Comparison of ENCODE assay signal across 24 cellular contexts in the genomic region with DNA sequence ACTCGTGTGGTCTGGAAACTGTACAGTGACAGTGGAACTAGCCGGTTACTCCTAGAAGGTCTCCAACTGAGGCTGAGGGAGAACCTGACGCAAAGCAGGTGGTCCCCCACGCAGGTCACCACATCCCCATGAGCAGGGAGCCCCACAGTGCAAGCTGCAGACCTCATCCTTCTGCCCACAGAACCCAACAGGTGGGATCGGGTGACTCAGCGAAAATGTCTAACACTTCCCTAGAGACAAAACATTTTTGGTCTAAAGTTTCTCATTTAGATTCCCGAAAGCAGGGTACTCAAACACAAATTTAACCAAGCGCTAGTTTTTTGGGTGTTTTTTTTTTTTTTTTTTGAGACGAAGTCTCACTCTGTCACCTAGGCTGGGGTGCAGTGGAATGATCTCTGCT.
DNase-seq lines count a peak whose midpoint lies in the region; ATAC-seq, FAIRE-seq and TF ChIP-seq lines count a peak whose summit lies in the region.
"Had no signal": no experiment of that assay in that cellular context is flagged by ENCODE, and none has a peak within 500 bp of the region (broad histone marks: within the 10 kb centered on the region; RNA-seq: fewer than 3 reads in every experiment).

No MANE protein-coding gene starts in this region.

- TF ChIP-seq POLR2A in HepG2 (IDR thresholded peaks at IDR 0.05; ENCODE audit: insufficient read depth in 1 of 2, low read depth in 2 of 2, low read length in 2 of 2) (no peak), right lobe of liver (IDR thresholded peaks at IDR 0.05) (no peak)

- TF ChIP-seq EP300 in HepG2 (IDR thresholded peaks at IDR 0.05; ENCODE audit: low read depth in 2 of 2, low read length in 2 of 2) (no peak), HepG2 (CRISPR knock-in tag; IDR thresholded peaks at IDR 0.05; ENCODE audit: borderline replicate concordance) (no peak)

- H3K9ac ChIP-seq in HepG2 (ENCODE audit: insufficient read depth, low read depth, low read length) (no peak overlapping the region), SK-N-MC (ENCODE audit: insufficient read length) (no peak overlapping the region), endodermal cell (ENCODE audit: extremely low read depth, low read length, poor library complexity, severe bottlenecking) (no peak overlapping the region)
- H3K9ac ChIP-seq: BLaER1 treated with 17β-estradiol and CSF1 and Interleukin-3, amounts not matched to agents 10 nM and 100 nM; GM23248 had no signal

- H3K27ac ChIP-seq in HepG2 (ENCODE audit: extremely low read length, insufficient read depth, low read length) (no peak overlapping the region), right lobe of liver (no peak overlapping the region), SK-N-MC (peak overlapping the region; percentile 64), endodermal cell (ENCODE audit: low read depth, low read length) (no peak overlapping the region)
- H3K27ac ChIP-seq: 22Rv1; BLaER1 treated with 17β-estradiol and CSF1 and Interleukin-3, amounts not matched to agents 10 nM and 100 nM; GM23248 had no signal

- no peaks in the 10 kb centered on the region for H3K9me3 Mint-ChIP-seq in endodermal cell
- H3K9me3 Mint-ChIP-seq: CD14-positive monocyte; CD4-positive, alpha-beta T cell had no signal

- H2AFZ ChIP-seq in HepG2 (ENCODE audit: low read length), result no peak overlapping the region
- H2AFZ ChIP-seq: GM23248 had no signal

- H3K4me2 ChIP-seq in HepG2 (ENCODE audit: low read depth, low read length), result no peak overlapping the region
- H3K4me2 ChIP-seq: BLaER1 treated with 17β-estradiol and CSF1 and Interleukin-3, amounts not matched to agents 10 nM and 100 nM had no signal

- no peak for DNase-seq in HepG2 (ENCODE audit: low spot score)
- no peak for DNase-seq in right lobe of liver
- no peak for DNase-seq in HTR-8/SVneo (ENCODE audit: insufficient read length, low spot score)
- DNase-seq in SK-N-MC (ENCODE audit: low read depth, low spot score), result no peak
- no peak for DNase-seq in endodermal cell
- DNase-seq in hepatic stellate cell (ENCODE audit: low spot score), result no peak
- DNase-seq in DMS79 treated with DMSO at 0.1 percent for 48 hours (lab: John Stamatoyannopoulos, UW), result no peak
- DNase-seq: ACHN; AML-193; CD4-positive, alpha-beta T cell; CD8-positive, alpha-beta memory T cell; DMS 273 treated with DMSO at 0.1 percent for 48 hours; DMS79; GM23248; HCEC 1CT had no signal

- H3K79me2 ChIP-seq in HepG2 (ENCODE audit: insufficient read depth, low read length), result no peaks in the 10 kb centered on the region

- POLR2A ChIA-PET in HepG2 (lab: Yijun Ruan, JAX), result no interaction called here

- H3K4me3 Mint-ChIP-seq in endodermal cell, result no peak overlapping the region
- H3K4me3 Mint-ChIP-seq: CD14-positive monocyte; CD4-positive, alpha-beta T cell; CD8-positive, alpha-beta memory T cell had no signal

- no peaks in the 10 kb centered on the region for H4K20me1 ChIP-seq in HepG2 (ENCODE audit: insufficient read depth, low read length)
- H4K20me1 ChIP-seq: BLaER1 treated with 17β-estradiol and CSF1 and Interleukin-3, amounts not matched to agents 10 nM and 100 nM had no signal

- H3K36me3 ChIP-seq in HepG2 (replicated peaks in 1 of 2; ENCODE audit: control insufficient read depth in 1 of 2, insufficient read depth in 2 of 2, low read length in 2 of 2), result peaks cover 29 to 86% of the 10 kb centered on the region in 2 experiments; a peak in 4 of 5 replicates
- H3K36me3 ChIP-seq in right lobe of liver, result no peaks in the 10 kb centered on the region
- peaks cover 97% of the 10 kb centered on the region for H3K36me3 ChIP-seq in SK-N-MC (ENCODE audit: insufficient read depth, low read length)
- peaks cover 96% of the 10 kb centered on the region for H3K36me3 ChIP-seq in endodermal cell (ENCODE audit: control insufficient read depth, insufficient read depth, low read length)
- H3K36me3 ChIP-seq: BE2C; BLaER1 treated with 17β-estradiol and CSF1 and Interleukin-3, amounts not matched to agents 10 nM and 100 nM had no signal

- intact Hi-C loops in HepG2 (cut with micrococcal nuclease; ENCODE audit: unreplicated experiment), result no loop called here
- intact Hi-C loops in right lobe of liver (cut with DNase I), result no loop called here

- BruUV-seq in HepG2 (replicated peaks; lab: Mats Ljungman, UMichigan), result no TSS peak

- no peaks in the 10 kb centered on the region for H3K4me1 Mint-ChIP-seq in endodermal cell
- H3K4me1 Mint-ChIP-seq: CD14-positive monocyte; CD8-positive, alpha-beta memory T cell had no signal

- TF ChIP-seq CTCF in HepG2 (CRISPR knock-in tag; IDR thresholded peaks at IDR 0.05), result no peak
- no peak for TF ChIP-seq CTCF in right lobe of liver (IDR thresholded peaks at IDR 0.05)
- TF ChIP-seq CTCF in endodermal cell (conservative IDR thresholded peaks at IDR 0.05), result no peak

- CTCF ChIA-PET in HepG2 (lab: Yijun Ruan, JAX; ENCODE audit: low intra/inter-chr PET ratio, low total read pairs), result no interaction called here

- H3K9me3 ChIP-seq in HepG2 (ENCODE audit: low read length) (no peaks in the 10 kb centered on the region), right lobe of liver (no peaks in the 10 kb centered on the region), SK-N-MC (ENCODE audit: low read depth, low read length) (no peaks in the 10 kb centered on the region), endodermal cell (ENCODE audit: control insufficient read depth, low read length) (no peaks in the 10 kb centered on the region)
- H3K9me3 ChIP-seq: BE2C; BLaER1 treated with 17β-estradiol and CSF1 and Interleukin-3, amounts not matched to agents 10 nM and 100 nM had no signal

- FAIRE-seq in HepG2 (lab: Jason Lieb, UNC) (no peak), HTR-8/SVneo (lab: Jason Lieb, UNC) (peak; percentile 23)
- FAIRE-seq: A204.1, D721Med, GM12892, H54 had no signal

- TF ChIP-seq RAD21 in HepG2 (CRISPR knock-in tag; IDR thresholded peaks at IDR 0.05), result no peak

- peaks cover 81% of the 10 kb centered on the region for H3K36me3 Mint-ChIP-seq in endodermal cell (ENCODE audit: low read depth)
- H3K36me3 Mint-ChIP-seq: CD8-positive, alpha-beta memory T cell had no signal

- in situ Hi-C loops in HepG2 (cut with HindIII; ENCODE audit: extremely low pct_ligation_motif_present, low pct_unique_long_range_greater_than_20kb), result no loop called here

- H3K27me3 ChIP-seq in HepG2 (ENCODE audit: control insufficient read depth in 1 of 2, insufficient read depth in 2 of 2, low read length in 2 of 2), result no peaks in the 10 kb centered on the region
- no peaks in the 10 kb centered on the region for H3K27me3 ChIP-seq in right lobe of liver
- H3K27me3 ChIP-seq in endodermal cell (ENCODE audit: control insufficient read depth, insufficient read depth, low read length, poor library complexity, severe bottlenecking), result no peaks in the 10 kb centered on the region
- H3K27me3 ChIP-seq: BLaER1 treated with 17β-estradiol and CSF1 and Interleukin-3, amounts not matched to agents 10 nM and 100 nM had no signal

- H3K4me1 ChIP-seq in HepG2 (ENCODE audit: insufficient read depth, low read length) (no peaks in the 10 kb centered on the region), right lobe of liver (no peaks in the 10 kb centered on the region), endodermal cell (ENCODE audit: control insufficient read depth, insufficient read depth, low read length) (no peaks in the 10 kb centered on the region)
- H3K4me1 ChIP-seq: BE2C; BLaER1 treated with 17β-estradiol and CSF1 and Interleukin-3, amounts not matched to agents 10 nM and 100 nM had no signal

- H3K27me3 Mint-ChIP-seq in endodermal cell (ENCODE audit: insufficient read depth), result no peaks in the 10 kb centered on the region
- H3K27me3 Mint-ChIP-seq: CD4-positive, alpha-beta T cell had no signal

- 98% methylated on average over 9 of the region's 9 CpGs for WGBS in HepG2 (ENCODE audit: low lambda C conversion rate)
- WGBS in right lobe of liver (ENCODE audit: insufficient coverage, low coverage, low lambda C conversion rate, missing lambda C conversion rate), result 81% methylated on average over 5 of the region's 9 CpGs
- 95 to 96% methylated on average over 7 to 9 of the region's 9 CpGs for WGBS in endodermal cell (ENCODE audit: insufficient coverage in 1 of 2, insufficient read length in 1 of 2), 2 experiments

- H3K27ac Mint-ChIP-seq in endodermal cell, result peak overlapping the region; percentile 30
- H3K27ac Mint-ChIP-seq: CD4-positive, alpha-beta T cell had no signal

- ATAC-seq in HepG2, result no peak
- no peak for ATAC-seq in right lobe of liver
- ATAC-seq in HG03095 (IDR thresholded peaks at IDR 0.05; ENCODE audit: unreplicated experiment), result no peak

- H3K4me3 ChIP-seq in HepG2 (replicated peaks in 1 of 3; ENCODE audit: insufficient read depth in 1 of 3, low read depth in 2 of 3, low read length in 3 of 3) (no peak overlapping the region), right lobe of liver (no peak overlapping the region), SK-N-MC (no peak overlapping the region), endodermal cell (ENCODE audit: low read length) (no peak overlapping the region)
- H3K4me3 ChIP-seq: BLaER1 treated with 17β-estradiol and CSF1 and Interleukin-3, amounts not matched to agents 10 nM and 100 nM; GM23248 had no signal

TF ChIP-seq in HepG2, 621 proteins besides CTCF, POLR2A, EP300 and RAD21:
- TF ChIP-seq, protein P1, sequence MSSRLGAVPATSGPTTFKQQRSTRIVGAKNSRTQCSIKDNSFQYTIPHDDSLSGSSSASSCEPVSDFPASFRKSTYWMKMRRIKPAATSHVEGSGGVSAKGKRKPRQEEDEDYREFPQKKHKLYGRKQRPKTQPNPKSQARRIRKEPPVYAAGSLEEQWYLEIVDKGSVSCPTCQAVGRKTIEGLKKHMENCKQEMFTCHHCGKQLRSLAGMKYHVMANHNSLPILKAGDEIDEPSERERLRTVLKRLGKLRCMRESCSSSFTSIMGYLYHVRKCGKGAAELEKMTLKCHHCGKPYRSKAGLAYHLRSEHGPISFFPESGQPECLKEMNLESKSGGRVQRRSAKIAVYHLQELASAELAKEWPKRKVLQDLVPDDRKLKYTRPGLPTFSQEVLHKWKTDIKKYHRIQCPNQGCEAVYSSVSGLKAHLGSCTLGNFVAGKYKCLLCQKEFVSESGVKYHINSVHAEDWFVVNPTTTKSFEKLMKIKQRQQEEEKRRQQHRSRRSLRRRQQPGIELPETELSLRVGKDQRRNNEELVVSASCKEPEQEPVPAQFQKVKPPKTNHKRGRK (CRISPR knock-in tag; IDR thresholded peaks at IDR 0.05), result no peak
- TF ChIP-seq MAFK (conservative IDR thresholded peaks at IDR 0.05 in 1 of 2, IDR thresholded peaks at IDR 0.05 in 1 of 2; ENCODE audit: low read length in 2 of 2) (peak; percentile 37 to 59; a peak in 3 of 4 replicates), NFE2L2 (IDR thresholded peaks at IDR 0.05; ENCODE audit: low read length) (peak; percentile 85), MAFF (IDR thresholded peaks at IDR 0.05; ENCODE audit: low read depth, low read length) (peak; percentile 9; the same call in 1 of the 2 replicates)
